1 cellular context compared by ENCODE assay signal in the genomic region with DNA sequence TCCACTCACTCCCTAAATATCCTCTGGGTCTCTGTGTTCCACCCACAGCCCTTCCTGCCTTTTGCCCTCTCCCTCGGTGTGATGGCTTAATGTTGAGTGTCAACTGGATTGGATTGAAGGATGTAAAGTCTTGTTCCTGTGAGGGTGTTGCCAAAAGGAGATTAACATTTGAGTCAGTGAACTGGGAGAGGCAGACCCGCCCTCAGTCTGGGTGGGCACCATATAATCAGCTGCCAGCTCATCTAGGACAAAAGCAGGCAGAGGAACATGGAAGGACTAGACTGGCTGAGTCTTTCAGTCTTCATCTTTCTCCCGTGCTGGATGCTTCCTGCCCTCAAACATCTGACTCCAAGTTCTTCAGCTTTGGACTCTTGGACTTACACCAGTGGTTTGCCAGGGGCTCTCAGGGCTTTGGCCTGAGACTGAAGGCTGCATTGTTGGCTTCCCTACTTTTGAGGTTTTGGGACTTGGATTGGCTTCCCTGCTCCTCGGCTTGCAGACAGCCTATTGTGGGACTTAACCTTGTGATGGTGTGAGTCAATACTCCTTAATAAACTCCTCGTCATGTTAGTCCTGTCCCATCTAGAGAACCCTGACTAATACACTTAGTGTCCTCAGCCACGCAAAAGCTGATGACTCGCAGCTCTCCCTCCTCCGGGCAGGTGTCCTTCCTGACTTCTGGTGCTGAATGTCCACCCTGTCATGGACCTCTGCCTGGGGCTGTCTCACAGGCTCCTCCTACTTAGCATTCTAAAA.
TF ChIP-seq lines count a peak whose summit lies in the region.

No MANE protein-coding gene starts in this region.

TF ChIP-seq in IMR-90, 13 proteins besides CTCF, POLR2A, EP300 and RAD21:
- TF ChIP-seq BHLHE40 (IDR thresholded peaks at IDR 0.05; ENCODE audit: low read depth, low read length) (no peak), FOS (IDR thresholded peaks at IDR 0.05; ENCODE audit: low read depth, low read length) (peak; percentile 48; the same call in 1 of the 2 replicates)
